ENCODE assay signal across 14 cellular contexts in the genomic region with DNA sequence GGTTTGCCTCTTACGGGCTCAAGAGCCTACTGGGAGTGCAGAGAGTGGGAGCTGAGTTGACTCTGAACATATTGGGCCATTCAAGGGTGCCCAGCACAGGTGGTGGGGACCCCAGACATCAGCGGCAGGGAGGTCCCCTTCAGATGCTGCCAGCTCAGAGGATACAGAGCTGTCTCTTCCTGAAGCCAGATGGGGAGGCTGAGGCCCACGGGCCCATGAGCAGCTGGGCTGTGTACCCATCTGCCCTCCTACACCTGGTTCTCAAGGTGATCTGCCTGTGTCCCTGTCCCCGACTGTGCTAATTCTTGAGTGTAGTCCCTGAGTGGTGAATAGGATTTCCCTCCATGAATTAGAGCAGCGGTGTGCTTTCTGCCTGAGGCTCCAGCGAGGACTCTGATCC.
DNase-seq lines count a peak whose midpoint lies in the region; ATAC-seq, FAIRE-seq and TF ChIP-seq lines count a peak whose summit lies in the region.
"Had no signal": no experiment of that assay in that cellular context is flagged by ENCODE, and none has a peak within 500 bp of the region (broad histone marks: within the 10 kb centered on the region; RNA-seq: fewer than 3 reads in every experiment).

No MANE protein-coding gene starts in this region.

- peak overlapping the region; percentile 70 to 88 for H3K27ac ChIP-seq in coronary artery

- H3K27me3 ChIP-seq in skeletal muscle satellite cell (ENCODE audit: control insufficient read depth, insufficient read depth, low read length): no peaks in the 10 kb centered on the region
- H3K27me3 ChIP-seq: esophagus squamous epithelium had no signal

- no peak overlapping the region for H3K4me2 ChIP-seq in skeletal muscle satellite cell (ENCODE audit: low read length)

- peaks cover 6% of the 10 kb centered on the region for H3K36me3 Mint-ChIP-seq in activated CD4-positive, alpha-beta T cell treated with anti-CD3 and anti-CD28 coated beads for 36 hours (ENCODE audit: low read depth)
- H3K36me3 Mint-ChIP-seq: naive B cell had no signal

- CTCF ChIA-PET in activated CD4-positive, alpha-beta T cell treated with anti-CD3 and anti-CD28 coated beads for 36 hours (lab: Charles Lee): interaction anchor here (0.6 to 1.5 kb wide), 5 partner anchors 14 to 94 kb away, joined by 3 to 4 read pairs (median 3); no protein-coding TSS in a partner anchor

- H3K4me1 ChIP-seq in skeletal muscle satellite cell (ENCODE audit: control insufficient read depth, insufficient read depth, low read length): peaks cover 53% of the 10 kb centered on the region

- TF ChIP-seq CTCF in coronary artery (IDR thresholded peaks at IDR 0.05): no peak

- intact Hi-C loops in activated CD4-positive, alpha-beta T cell treated with anti-CD3 and anti-CD28 coated beads for 36 hours (cut with DNase I, micrococcal nuclease): no loop called here

- H3K27ac Mint-ChIP-seq in activated CD4-positive, alpha-beta T cell treated with anti-CD3 and anti-CD28 coated beads for 36 hours: peak overlapping the region; percentile 67
- H3K27ac Mint-ChIP-seq: naive B cell had no signal

- H3K9me3 ChIP-seq in skeletal muscle satellite cell (replicated peaks; ENCODE audit: low read length): no peaks in the 10 kb centered on the region
- H3K9me3 ChIP-seq: esophagus squamous epithelium had no signal

- no peak for FAIRE-seq in frontal cortex (lab: Jason Lieb, UNC)
- FAIRE-seq: small intestine, TTC549 had no signal

- H3K4me3 Mint-ChIP-seq in activated CD4-positive, alpha-beta T cell treated with anti-CD3 and anti-CD28 coated beads for 36 hours: no peak overlapping the region
- H3K4me3 Mint-ChIP-seq: naive B cell had no signal

- H3K9ac ChIP-seq in skeletal muscle satellite cell (ENCODE audit: low read depth, low read length): peak overlapping the region; percentile 34

- no peak for DNase-seq in activated CD4-positive, alpha-beta T cell treated with anti-CD3 and anti-CD28 coated beads for 36 hours
- no peak for DNase-seq in activated CD4-positive, alpha-beta T cell treated with anti-CD3 and anti-CD28 coated beads for 4 hours
- DNase-seq in NCI-H2171 (lab: John Stamatoyannopoulos, UW): peak; percentile 66
- DNase-seq in coronary artery (ENCODE audit: low spot score): no peak
- no peak for DNase-seq in frontal cortex (ENCODE audit: low spot score in 2 of 2)
- DNase-seq in pons (ENCODE audit: low spot score): no peak
- DNase-seq in SW480 (ENCODE audit: low spot score): no peak
- DNase-seq: AML-193; central memory CD4-positive, alpha-beta T cell; esophagus squamous epithelium; naive B cell; small intestine had no signal

- no peaks in the 10 kb centered on the region for H3K27me3 Mint-ChIP-seq in activated CD4-positive, alpha-beta T cell treated with anti-CD3 and anti-CD28 coated beads for 36 hours

- ATAC-seq in activated CD4-positive, alpha-beta T cell treated with anti-CD3 and anti-CD28 coated beads for 36 hours: no peak

- no peak overlapping the region for H3K4me3 ChIP-seq in coronary artery
- H3K4me3 ChIP-seq in skeletal muscle satellite cell (ENCODE audit: low read length): no peak overlapping the region
- H3K4me3 ChIP-seq: esophagus squamous epithelium had no signal

- no peaks in the 10 kb centered on the region for H3K9me3 Mint-ChIP-seq in activated CD4-positive, alpha-beta T cell treated with anti-CD3 and anti-CD28 coated beads for 36 hours (ENCODE audit: low read depth)
- H3K9me3 Mint-ChIP-seq: naive B cell had no signal

- POLR2A ChIA-PET in activated CD4-positive, alpha-beta T cell treated with anti-CD3 and anti-CD28 coated beads for 36 hours (lab: Charles Lee): interaction anchor here (1.5 to 1.8 kb wide), 3 partner anchors 8 to 36 kb away, joined by 6 to 15 read pairs (median 8); no protein-coding TSS in a partner anchor

- H3K4me1 Mint-ChIP-seq in activated CD4-positive, alpha-beta T cell treated with anti-CD3 and anti-CD28 coated beads for 36 hours: peaks cover 50% of the 10 kb centered on the region

- H3K36me3 ChIP-seq in skeletal muscle satellite cell (ENCODE audit: insufficient read depth, low read length): peaks cover 10% of the 10 kb centered on the region
- H3K36me3 ChIP-seq: esophagus squamous epithelium had no signal
